1 cellular context compared by ENCODE assay signal in the genomic region with DNA sequence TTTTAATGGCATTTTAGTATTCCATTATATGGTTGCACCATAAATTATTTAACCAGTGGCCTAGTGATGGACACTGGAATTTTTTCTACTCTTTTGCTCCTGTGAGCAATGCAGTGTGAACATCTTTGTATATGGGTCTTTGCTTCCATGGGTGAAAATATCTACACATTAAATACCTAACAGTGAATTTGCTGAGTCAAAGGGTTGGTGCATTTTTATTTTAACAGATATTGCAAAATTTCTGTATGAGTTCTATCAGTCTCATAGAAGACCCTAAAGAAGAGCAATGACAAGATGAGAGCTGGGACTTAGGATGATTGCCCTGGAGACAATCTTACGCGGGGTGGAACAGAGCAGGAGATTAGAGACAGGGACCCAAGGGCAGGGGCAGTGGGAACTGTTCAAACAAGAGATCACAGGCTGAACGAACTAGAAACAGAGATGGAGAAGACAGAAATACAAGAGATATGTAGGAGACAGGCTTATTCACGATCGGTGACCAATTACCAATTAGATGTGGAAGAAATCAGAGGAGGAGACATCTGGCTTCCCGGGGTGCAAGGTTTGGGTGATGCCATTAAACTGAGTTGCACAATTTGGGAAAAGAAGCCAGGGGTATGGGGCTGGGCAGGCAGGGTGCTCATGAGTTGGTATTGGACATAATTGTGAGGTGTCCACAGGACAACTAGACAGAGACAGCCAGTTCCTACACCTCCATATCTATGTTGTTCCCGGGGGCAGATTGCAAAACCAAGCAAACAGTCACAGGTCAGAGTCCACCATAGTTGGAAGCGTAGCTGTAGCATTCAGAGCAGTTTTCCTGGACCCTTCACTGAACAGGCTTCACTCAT.
TF ChIP-seq lines count a peak whose summit lies in the region.

No MANE protein-coding gene starts in this region.

TF ChIP-seq in HepG2, 621 proteins besides CTCF, POLR2A, EP300 and RAD21 (continued from another document and continues in another):
- TF ChIP-seq IRF1 (CRISPR knock-in tag; IDR thresholded peaks at IDR 0.05; ENCODE audit: low read depth) (no peak), ZNF724P (CRISPR knock-in tag; IDR thresholded peaks at IDR 0.05; ENCODE audit: borderline replicate concordance) (peak; percentile 77; the same call in 1 of the 2 replicates), ZNF792 (CRISPR knock-in tag; IDR thresholded peaks at IDR 0.05) (peak; percentile 98), ZNF414 (CRISPR knock-in tag; IDR thresholded peaks at IDR 0.05) (peak; percentile 95; the same call in 1 of the 2 replicates), SRF (IDR thresholded peaks at IDR 0.05; ENCODE audit: low read depth, low read length) (peak; percentile 40; the same call in 1 of the 2 replicates), CSRNP1 (CRISPR knock-in tag; IDR thresholded peaks at IDR 0.05) (peak; percentile 79), FOSL1 (CRISPR knock-in tag; IDR thresholded peaks at IDR 0.05; ENCODE audit: borderline replicate concordance) (no peak; the same call in 1 of the 2 replicates), SIN3A (IDR thresholded peaks at IDR 0.05; ENCODE audit: borderline replicate concordance, low read depth, low read length) (peak; percentile 77), KLF6 (CRISPR knock-in tag; IDR thresholded peaks at IDR 0.05) (0 out of 2 replicates have a peak, but pooled peaks have one; percentile 51), CENPBD1 (CRISPR knock-in tag; IDR thresholded peaks at IDR 0.05; ENCODE audit: borderline replicate concordance, low read depth) (no peak), GTF3A (CRISPR knock-in tag; conservative IDR thresholded peaks at IDR 0.05) (no peak), STAG1 (CRISPR knock-in tag; IDR thresholded peaks at IDR 0.05) (peak; percentile 41), CENPX (CRISPR knock-in tag; IDR thresholded peaks at IDR 0.05) (no peak), ZNF564 (CRISPR knock-in tag; IDR thresholded peaks at IDR 0.05) (no peak), ZFY (CRISPR knock-in tag; IDR thresholded peaks at IDR 0.05) (no peak), HES4 (CRISPR knock-in tag; IDR thresholded peaks at IDR 0.05; ENCODE audit: borderline replicate concordance) (peak; percentile 56; the same call in 1 of the 2 replicates), ZNF569 (CRISPR knock-in tag; IDR thresholded peaks at IDR 0.05; ENCODE audit: borderline replicate concordance) (peak; percentile 73; the same call in 1 of the 2 replicates), ZNF296 (CRISPR knock-in tag; conservative IDR thresholded peaks at IDR 0.05) (peak; percentile 98), LRRFIP1 (CRISPR knock-in tag; conservative IDR thresholded peaks at IDR 0.05) (no peak), TERF1 (CRISPR knock-in tag; IDR thresholded peaks at IDR 0.05) (no peak), ZSCAN22 (CRISPR knock-in tag; IDR thresholded peaks at IDR 0.05) (no peak), SMARCE1 (IDR thresholded peaks at IDR 0.05; ENCODE audit: borderline replicate concordance) (0 out of 2 replicates have a peak, but pooled peaks have one; percentile 58), ZNF224 (CRISPR knock-in tag; IDR thresholded peaks at IDR 0.05) (no peak; the same call in 1 of the 2 replicates), DMAP1 (CRISPR knock-in tag; IDR thresholded peaks at IDR 0.05) (peak; percentile 64; the same call in 1 of the 2 replicates), TFDP2 (CRISPR knock-in tag; IDR thresholded peaks at IDR 0.05) (peak; percentile 64; the same call in 1 of the 2 replicates), ZNF850 (CRISPR knock-in tag; conservative IDR thresholded peaks at IDR 0.05) (no peak; the same call in 1 of the 2 replicates), ZNF329 (CRISPR knock-in tag; IDR thresholded peaks at IDR 0.05; ENCODE audit: low read depth) (no peak), ELF3 (CRISPR knock-in tag; IDR thresholded peaks at IDR 0.05) (peak; percentile 97), MTA3 (CRISPR knock-in tag; IDR thresholded peaks at IDR 0.05) (no peak), JUN (CRISPR knock-in tag; IDR thresholded peaks at IDR 0.05) (peak; percentile 83), DZIP1 (CRISPR knock-in tag; IDR thresholded peaks at IDR 0.05) (no peak), FOXK1 (CRISPR knock-in tag; IDR thresholded peaks at IDR 0.05; ENCODE audit: borderline replicate concordance, low read depth) (peak; percentile 97), LCORL (IDR thresholded peaks at IDR 0.05) (peak; percentile 26; the same call in 1 of the 2 replicates), LCORL (CRISPR knock-in tag; IDR thresholded peaks at IDR 0.05) (peak; percentile 99), MIER2 (CRISPR knock-in tag; IDR thresholded peaks at IDR 0.05) (peak; percentile 87), ZNF335 (CRISPR knock-in tag; IDR thresholded peaks at IDR 0.05) (peak; percentile 70)
- TF ChIP-seq, protein P1, sequence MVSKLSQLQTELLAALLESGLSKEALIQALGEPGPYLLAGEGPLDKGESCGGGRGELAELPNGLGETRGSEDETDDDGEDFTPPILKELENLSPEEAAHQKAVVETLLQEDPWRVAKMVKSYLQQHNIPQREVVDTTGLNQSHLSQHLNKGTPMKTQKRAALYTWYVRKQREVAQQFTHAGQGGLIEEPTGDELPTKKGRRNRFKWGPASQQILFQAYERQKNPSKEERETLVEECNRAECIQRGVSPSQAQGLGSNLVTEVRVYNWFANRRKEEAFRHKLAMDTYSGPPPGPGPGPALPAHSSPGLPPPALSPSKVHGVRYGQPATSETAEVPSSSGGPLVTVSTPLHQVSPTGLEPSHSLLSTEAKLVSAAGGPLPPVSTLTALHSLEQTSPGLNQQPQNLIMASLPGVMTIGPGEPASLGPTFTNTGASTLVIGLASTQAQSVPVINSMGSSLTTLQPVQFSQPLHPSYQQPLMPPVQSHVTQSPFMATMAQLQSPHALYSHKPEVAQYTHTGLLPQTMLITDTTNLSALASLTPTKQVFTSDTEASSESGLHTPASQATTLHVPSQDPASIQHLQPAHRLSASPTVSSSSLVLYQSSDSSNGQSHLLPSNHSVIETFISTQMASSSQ (IDR thresholded peaks at IDR 0.05; ENCODE audit: low read depth) = peak; percentile 66
- TF ChIP-seq, protein P1 (CRISPR knock-in tag; IDR thresholded peaks at IDR 0.05; ENCODE audit: borderline replicate concordance) = peak; percentile 65; the same call in 1 of the 2 replicates
- TF ChIP-seq, protein P2, sequence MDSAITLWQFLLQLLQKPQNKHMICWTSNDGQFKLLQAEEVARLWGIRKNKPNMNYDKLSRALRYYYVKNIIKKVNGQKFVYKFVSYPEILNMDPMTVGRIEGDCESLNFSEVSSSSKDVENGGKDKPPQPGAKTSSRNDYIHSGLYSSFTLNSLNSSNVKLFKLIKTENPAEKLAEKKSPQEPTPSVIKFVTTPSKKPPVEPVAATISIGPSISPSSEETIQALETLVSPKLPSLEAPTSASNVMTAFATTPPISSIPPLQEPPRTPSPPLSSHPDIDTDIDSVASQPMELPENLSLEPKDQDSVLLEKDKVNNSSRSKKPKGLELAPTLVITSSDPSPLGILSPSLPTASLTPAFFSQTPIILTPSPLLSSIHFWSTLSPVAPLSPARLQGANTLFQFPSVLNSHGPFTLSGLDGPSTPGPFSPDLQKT (CRISPR knock-in tag; IDR thresholded peaks at IDR 0.05; ENCODE audit: borderline replicate concordance) = no peak
